16 cellular contexts compared by ENCODE assay signal in genomic region chr11:40168461-40168860, GRCh38.
DNase-seq lines count a peak whose midpoint lies in the region; ATAC-seq lines count a peak whose summit lies in the region.
"Had no signal": no experiment of that assay in that cellular context is flagged by ENCODE, and none has a peak within 500 bp of the region (broad histone marks: within the 10 kb centered on the region; RNA-seq: fewer than 3 reads in every experiment).

No MANE protein-coding gene starts in this region.

- H3K36me3 Mint-ChIP-seq in activated naive CD4-positive, alpha-beta T cell treated with anti-CD3 and anti-CD28 coated beads, Interleukin-2, amount 50 U/mL, for 24 hours: no peaks in the 10 kb centered on the region
- no peaks in the 10 kb centered on the region for H3K36me3 Mint-ChIP-seq in activated naive CD4-positive, alpha-beta T cell treated with anti-CD3 and anti-CD28 coated beads, Interleukin-2, amount 50 U/mL, for 72 hours
- H3K36me3 Mint-ChIP-seq: activated naive CD8-positive, alpha-beta T cell had no signal

- ATAC-seq in activated naive CD4-positive, alpha-beta T cell treated with anti-CD3 and anti-CD28 coated beads, Interleukin-2, amount 50 U/mL, for 72 hours: no peak
- peak; percentile 90 for ATAC-seq in HG02798 (IDR thresholded peaks at IDR 0.05; ENCODE audit: poor library complexity, unreplicated experiment)
- ATAC-seq in HG03575 (IDR thresholded peaks at IDR 0.05; ENCODE audit: extremely low read depth, insufficient number of reproducible peaks, low FRiP score, unreplicated experiment): peak; percentile 53
- ATAC-seq: activated CD8-positive, alpha-beta T cell treated with anti-CD3 and anti-CD28 coated beads, Interleukin-2, amount 10 ng/mL, durations not matched to agents 7 days and 5 days; sciatic nerve had no signal

- peak overlapping the region; percentile 53 for H3K27ac Mint-ChIP-seq in activated naive CD4-positive, alpha-beta T cell treated with anti-CD3 and anti-CD28 coated beads, Interleukin-2, amount 50 U/mL, for 24 hours
- H3K27ac Mint-ChIP-seq in activated naive CD4-positive, alpha-beta T cell treated with anti-CD3 and anti-CD28 coated beads, Interleukin-2, amount 50 U/mL, for 72 hours: no peak overlapping the region
- H3K27ac Mint-ChIP-seq: activated CD8-positive, alpha-beta T cell treated with anti-CD3 and anti-CD28 coated beads, Interleukin-2, amount 10 ng/mL, durations not matched to agents 7 days and 5 days; activated naive CD8-positive, alpha-beta T cell; T-helper 2 cell treated with Interferon-gamma antibody and Interleukin-4, amounts not matched to agents 5 μg/mL and 100 μg/mL, for 36 hours had no signal

- no peak for DNase-seq in activated naive CD4-positive, alpha-beta T cell treated with anti-CD3 and anti-CD28 coated beads, Interleukin-2, amount 50 U/mL, for 72 hours (ENCODE audit: low spot score in 2 of 2)
- DNase-seq in DMS53 treated with DMSO at 0.1 percent for 48 hours (lab: John Stamatoyannopoulos, UW; ENCODE audit: unreplicated experiment) (no peak), glomerular visceral epithelial cell (ENCODE audit: extremely low spot score) (no peak)
- no peak for DNase-seq in activated effector memory CD4-positive, alpha-beta T cell treated with anti-CD3 and anti-CD28 coated beads, Interleukin-2, amount 50 U/mL, for 16 hours
- no peak for DNase-seq in effector CD8-positive, alpha-beta T cell (lab: John Stamatoyannopoulos, UW)
- DNase-seq: 8988T; activated CD8-positive, alpha-beta T cell treated with anti-CD3 and anti-CD28 coated beads, Interleukin-2, amount 10 ng/mL, durations not matched to agents 7 days and 5 days; colonic mucosa; KG1; NCI-H1694 had no signal

- no peak overlapping the region for H3K4me3 Mint-ChIP-seq in activated naive CD4-positive, alpha-beta T cell treated with anti-CD3 and anti-CD28 coated beads, Interleukin-2, amount 50 U/mL, for 24 hours
- H3K4me3 Mint-ChIP-seq: activated CD8-positive, alpha-beta T cell treated with anti-CD3 and anti-CD28 coated beads, Interleukin-2, amount 10 ng/mL, durations not matched to agents 7 days and 5 days; activated naive CD8-positive, alpha-beta T cell; T-helper 2 cell treated with Interferon-gamma antibody and Interleukin-4, amounts not matched to agents 5 μg/mL and 100 μg/mL, for 36 hours had no signal

- H3K27me3 Mint-ChIP-seq in activated naive CD4-positive, alpha-beta T cell treated with anti-CD3 and anti-CD28 coated beads, Interleukin-2, amount 50 U/mL, for 24 hours: no peaks in the 10 kb centered on the region
- H3K27me3 Mint-ChIP-seq: activated naive CD8-positive, alpha-beta T cell had no signal

- peaks cover 10% of the 10 kb centered on the region for H3K9me3 Mint-ChIP-seq in activated naive CD4-positive, alpha-beta T cell treated with anti-CD3 and anti-CD28 coated beads, Interleukin-2, amount 50 U/mL, for 24 hours
- H3K9me3 Mint-ChIP-seq in activated naive CD4-positive, alpha-beta T cell treated with anti-CD3 and anti-CD28 coated beads, Interleukin-2, amount 50 U/mL, for 72 hours: peaks cover 18 to 28% of the 10 kb centered on the region in 2 donors

- H3K4me1 Mint-ChIP-seq in activated naive CD4-positive, alpha-beta T cell treated with anti-CD3 and anti-CD28 coated beads, Interleukin-2, amount 50 U/mL, for 24 hours: no peaks in the 10 kb centered on the region

Comparison
In these comparisons a context has a peak if more than half of its experiments do, and no peak if none do; other contexts are left out.
1. ATAC-seq: peak in HG02798 (single experiment) and HG03575 (single experiment); none in activated naive CD4-positive, alpha-beta T cell treated with anti-CD3 and anti-CD28 coated beads, Interleukin-2, amount 50 U/mL, for 72 hours (0 of 2).